1 cellular context compared by ENCODE assay signal in genomic region chr1:205630651-205631009, GRCh38.
TF ChIP-seq lines count a peak whose summit lies in the region.

No MANE protein-coding gene starts in this region.

TF ChIP-seq in GM12878, 131 proteins besides CTCF, POLR2A, EP300 and RAD21:
- TF ChIP-seq IRF5 (IDR thresholded peaks at IDR 0.05; ENCODE audit: borderline replicate concordance) (no peak), NFIC (IDR thresholded peaks at IDR 0.05; ENCODE audit: low read depth, low read length) (peak; percentile 30; the same call in 1 of the 2 replicates)
